ENCODE assay signal across 1 cellular context in genomic region chr4:41217020-41217333, GRCh38.
TF ChIP-seq lines count a peak whose summit lies in the region.

No MANE protein-coding gene starts in this region.

TF ChIP-seq in HCT116, 20 proteins besides CTCF, POLR2A, EP300 and RAD21:
- TF ChIP-seq REST (IDR thresholded peaks at IDR 0.05; ENCODE audit: low read depth) (no peak), SP1 (IDR thresholded peaks at IDR 0.05; ENCODE audit: low read depth) (no peak), SIN3A (IDR thresholded peaks at IDR 0.05; ENCODE audit: low read depth) (no peak), JUND (IDR thresholded peaks at IDR 0.05) (no peak), FOSL1 (IDR thresholded peaks at IDR 0.05; ENCODE audit: low read depth) (no peak)
